Comparison of ENCODE assay signal across 14 cellular contexts in genomic region chr21:43209575-43210453, GRCh38. TPM values are rescaled to one million over a fixed set of nuclear protein-coding genes. Genes with fewer than 3 reads are reported as not detected.
DNase-seq lines count a peak whose midpoint lies in the region; ATAC-seq, FAIRE-seq and TF ChIP-seq lines count a peak whose summit lies in the region.
"Had no signal": no experiment of that assay in that cellular context is flagged by ENCODE, and none has a peak within 500 bp of the region (broad histone marks: within the 10 kb centered on the region; RNA-seq: fewer than 3 reads in every experiment).

No MANE protein-coding gene starts in this region.

- H3F3A ChIP-seq in PC-3 (ENCODE audit: low read length, unreplicated experiment) (no peaks in the 10 kb centered on the region), neural progenitor cell (ENCODE audit: low read depth) (no peaks in the 10 kb centered on the region)

- peak overlapping the region; percentile 72 for H3K4me2 ChIP-seq in PC-3 (ENCODE audit: low read length)
- no peak overlapping the region for H3K4me2 ChIP-seq in neural progenitor cell

- ATAC-seq in PC-3, result peak; percentile 100
- ATAC-seq in HG03432 (IDR thresholded peaks at IDR 0.05; ENCODE audit: unreplicated experiment), result no peak
- ATAC-seq: CD8-positive, alpha-beta T cell had no signal

- intact Hi-C loops in CD14-positive monocyte (cut with micrococcal nuclease), result no loop called here
- intact Hi-C loops in PC-3 (cut with micrococcal nuclease), result no loop called here
- intact Hi-C loops in esophagus muscularis mucosa (cut with DNase I), result no loop called here

- H3K79me2 ChIP-seq in PC-3 (ENCODE audit: low read length), result no peaks in the 10 kb centered on the region
- no peaks in the 10 kb centered on the region for H3K79me2 ChIP-seq in neural progenitor cell (ENCODE audit: low read depth)
- H3K79me2 ChIP-seq: parathyroid adenoma had no signal

- TF ChIP-seq EP300 in esophagus muscularis mucosa (IDR thresholded peaks at IDR 0.05), result no peak

- H2AFZ ChIP-seq in PC-3 (ENCODE audit: low read length), result peak overlapping the region; percentile 75
- no peak overlapping the region for H2AFZ ChIP-seq in neural progenitor cell (replicated peaks)
- H2AFZ ChIP-seq: parathyroid adenoma had no signal

- H4K20me1 ChIP-seq in PC-3 (ENCODE audit: low read length) (no peaks in the 10 kb centered on the region), neural progenitor cell (ENCODE audit: low read depth) (no peaks in the 10 kb centered on the region)

- TF ChIP-seq POLR2A in GM12891 (IDR thresholded peaks at IDR 0.05; ENCODE audit: low read depth, low read length) (no peak), esophagus muscularis mucosa (IDR thresholded peaks at IDR 0.05; ENCODE audit: low read depth) (no peak)

- H3K36me3 Mint-ChIP-seq in CD14-positive monocyte (no peaks in the 10 kb centered on the region), neural progenitor cell (no peaks in the 10 kb centered on the region)
- H3K36me3 Mint-ChIP-seq: activated naive CD8-positive, alpha-beta T cell; CD8-positive, alpha-beta T cell had no signal

- DNase-seq in CD14-positive monocyte (ENCODE audit: low spot score) (peak; percentile 21), PC-3 (peak; percentile 94), ecto neural progenitor cell (ENCODE audit: low spot score) (peak; percentile 41), neural progenitor cell (ENCODE audit: low spot score) (no peak), GM12891 (ENCODE audit: insufficient read length, low spot score) (no peak), esophagus muscularis mucosa (ENCODE audit: extremely low spot score) (no peak), DMS 273 (lab: John Stamatoyannopoulos, UW; ENCODE audit: unreplicated experiment) (no peak)
- DNase-seq: NCI-H1436 treated with DMSO at 0.1 percent for 48 hours, OCI-M1 had no signal

- H3K9me3 ChIP-seq in PC-3 (ENCODE audit: low read length) (no peaks in the 10 kb centered on the region), neural progenitor cell (ENCODE audit: low read depth) (no peaks in the 10 kb centered on the region), esophagus muscularis mucosa (no peaks in the 10 kb centered on the region)

- BruUV-seq in PC-3 (replicated peaks; lab: Mats Ljungman, UMichigan), result no TSS peak

- H3K4me3 ChIP-seq in PC-3 (ENCODE audit: low read length) (peak overlapping the region; percentile 39; the same call in 1 of the 2 replicates), neural progenitor cell (no peak overlapping the region), esophagus muscularis mucosa (no peak overlapping the region)

- POLR2A ChIA-PET in PC-3 (lab: Charles Lee; ENCODE audit: unreplicated experiment), result no interaction called here

- H3K4me1 ChIP-seq in PC-3 (ENCODE audit: insufficient read depth, low read length) (peaks cover 17% of the 10 kb centered on the region), neural progenitor cell (no peaks in the 10 kb centered on the region), esophagus muscularis mucosa (peaks cover 0 to 13% (median 7%) of the 10 kb centered on the region in 4 donors)
- H3K4me1 ChIP-seq: parathyroid adenoma had no signal

- H3K27me3 ChIP-seq in PC-3 (ENCODE audit: low read length) (no peaks in the 10 kb centered on the region), neural progenitor cell (no peaks in the 10 kb centered on the region), esophagus muscularis mucosa (peaks cover 0 to 33% (median 0%) of the 10 kb centered on the region in 4 donors)

- TF ChIP-seq CTCF in CD14-positive monocyte (IDR thresholded peaks at IDR 0.05), result no peak
- no peak for TF ChIP-seq CTCF in PC-3 (conservative IDR thresholded peaks at IDR 0.05; ENCODE audit: low read depth, low read length)
- TF ChIP-seq CTCF in neural progenitor cell (IDR thresholded peaks at IDR 0.05), result no peak
- no peak for TF ChIP-seq CTCF in esophagus muscularis mucosa (IDR thresholded peaks at IDR 0.05)

- H3K36me3 ChIP-seq in PC-3 (ENCODE audit: low read depth, low read length) (no peaks in the 10 kb centered on the region), neural progenitor cell (no peaks in the 10 kb centered on the region), esophagus muscularis mucosa (no peaks in the 10 kb centered on the region)

- H3K9me2 ChIP-seq in PC-3 (replicated peaks; ENCODE audit: low read length), result no peaks in the 10 kb centered on the region

- H3K9ac ChIP-seq in PC-3 (ENCODE audit: low read length), result no peak overlapping the region
- H3K9ac ChIP-seq in neural progenitor cell, result no peak overlapping the region
- H3K9ac ChIP-seq: parathyroid adenoma had no signal

- H3K9me3 Mint-ChIP-seq in CD14-positive monocyte, result peaks cover 0 to 4% (median 0%) of the 10 kb centered on the region in 7 donors
- H3K9me3 Mint-ChIP-seq in neural progenitor cell, result peaks cover 3% of the 10 kb centered on the region
- H3K9me3 Mint-ChIP-seq: CD8-positive, alpha-beta T cell had no signal

- peak overlapping the region; percentile 53 for H3K27ac ChIP-seq in PC-3 (ENCODE audit: low read length)
- no peak overlapping the region for H3K27ac ChIP-seq in neural progenitor cell
- no peak overlapping the region for H3K27ac ChIP-seq in esophagus muscularis mucosa (replicated peaks in 1 of 4)
- H3K27ac ChIP-seq: parathyroid adenoma had no signal

- CTCF ChIA-PET in PC-3 (lab: Charles Lee), result interaction anchor here (0.9 kb wide), 1 partner anchor 124 kb away, joined by 3 read pairs; no protein-coding TSS in a partner anchor

- no peak overlapping the region for H3K4me3 Mint-ChIP-seq in CD14-positive monocyte
- H3K4me3 Mint-ChIP-seq in neural progenitor cell, result no peak overlapping the region
- H3K4me3 Mint-ChIP-seq: activated naive CD8-positive, alpha-beta T cell; CD8-positive, alpha-beta T cell had no signal

- H3K4me1 Mint-ChIP-seq in CD14-positive monocyte (no peaks in the 10 kb centered on the region), neural progenitor cell (no peaks in the 10 kb centered on the region)

- H3K27me3 Mint-ChIP-seq in CD14-positive monocyte (ENCODE audit: low read depth in 3 of 3) (peaks cover 0 to 5% (median 5%) of the 10 kb centered on the region in 3 donors), neural progenitor cell (ENCODE audit: insufficient read depth, low read depth) (peaks cover 6% of the 10 kb centered on the region)

- no peak for FAIRE-seq in GM12891 (lab: Jason Lieb, UNC)
- FAIRE-seq: islet of Langerhans had no signal

- 84% methylated on average over 6 of the region's 36 CpGs for WGBS in esophagus muscularis mucosa

- H3K27ac Mint-ChIP-seq in CD14-positive monocyte (no peak overlapping the region), neural progenitor cell (peak overlapping the region; percentile 74)
- H3K27ac Mint-ChIP-seq: activated naive CD8-positive, alpha-beta T cell; CD8-positive, alpha-beta T cell had no signal

TF ChIP-seq in GM12891, 5 proteins besides CTCF, POLR2A, EP300 and RAD21:
- TF ChIP-seq TAF1 (IDR thresholded peaks at IDR 0.05; ENCODE audit: low read depth, low read length), result no peak
- no peak for TF ChIP-seq POU2F2 (IDR thresholded peaks at IDR 0.05; ENCODE audit: low read depth, low read length)
- no peak for TF ChIP-seq POLR2AphosphoS5 (IDR thresholded peaks at IDR 0.05; ENCODE audit: low read depth, low read length)
- TF ChIP-seq PAX5 (IDR thresholded peaks at IDR 0.05; ENCODE audit: insufficient read depth, low read length, severe bottlenecking), result no peak
- TF ChIP-seq SPI1 (IDR thresholded peaks at IDR 0.05; ENCODE audit: low read depth, low read length), result no peak

RNA-seq across cellular contexts. Expression of gene CRYAA, which starts 41.0 kb away (rescaled TPM):
- not detected for polyA plus RNA-seq in CD14-positive monocyte
- total RNA-seq in PC-3 (2014; rRNA removed), result not detected in 2 replicates
- not detected in 2 replicates for total RNA-seq in neural progenitor cell (ENCODE audit: low replicate concordance)
- not detected for polyA plus RNA-seq in GM12891 (2012; ENCODE audit: low read depth, missing spikeins)
- total RNA-seq in esophagus muscularis mucosa, result not detected
- total RNA-seq: CD8-positive, alpha-beta T cell had no signal

Comparison
In these comparisons a context has a peak if more than half of its experiments do, and no peak if none do; other contexts are left out.
1. DNase-seq: peak in CD14-positive monocyte (single experiment), PC-3 (single experiment) and ecto neural progenitor cell (single experiment); none in neural progenitor cell (single experiment), GM12891 (single experiment), esophagus muscularis mucosa (single experiment) and DMS 273 (single experiment).